Comparison of ENCODE assay signal across 13 cellular contexts in the genomic region with DNA sequence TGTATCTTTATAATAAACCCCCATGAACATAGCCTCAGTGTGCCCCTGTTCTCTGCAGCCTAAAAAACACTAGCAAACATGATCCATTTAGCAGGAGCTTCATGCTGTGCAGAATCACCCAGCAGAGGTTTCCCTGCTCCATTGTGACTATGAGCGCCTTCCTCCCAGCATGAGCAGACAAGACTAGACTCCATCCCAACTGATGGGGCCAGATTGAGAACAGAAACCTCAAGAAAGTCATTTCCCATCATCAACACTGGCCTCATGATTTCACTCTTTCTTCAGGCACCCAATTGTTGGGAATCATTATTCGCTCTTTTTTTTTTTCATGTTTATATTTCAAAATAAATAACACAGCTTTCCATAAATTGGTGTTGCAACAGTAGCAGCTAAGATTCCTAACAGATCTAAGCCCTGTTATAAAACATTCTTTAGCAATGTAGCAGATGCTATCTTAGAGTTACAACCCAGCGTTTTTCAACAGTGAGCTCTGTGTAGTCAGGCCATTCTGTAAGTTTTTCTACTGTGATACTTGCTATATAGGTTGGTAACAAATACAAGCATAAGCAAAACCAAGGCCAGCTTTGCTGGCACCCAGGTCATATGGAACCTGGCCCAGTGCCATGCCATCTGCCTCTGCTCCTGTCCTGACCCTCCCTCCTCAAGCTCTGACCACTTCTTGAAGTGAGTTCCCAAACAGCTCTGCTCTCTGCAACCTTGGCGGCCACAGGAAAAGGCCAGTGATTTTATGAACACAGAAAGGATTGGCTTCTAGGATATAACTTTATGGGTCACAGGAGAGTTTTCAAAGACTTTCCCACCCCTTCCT. TPM values are rescaled to one million over a fixed set of nuclear protein-coding genes. Genes with fewer than 3 reads are reported as not detected.
DNase-seq lines count a peak whose midpoint lies in the region; TF ChIP-seq lines count a peak whose summit lies in the region.
"Had no signal": no experiment of that assay in that cellular context is flagged by ENCODE, and none has a peak within 500 bp of the region (broad histone marks: within the 10 kb centered on the region; RNA-seq: fewer than 3 reads in every experiment).

No MANE protein-coding gene starts in this region.

- no peaks in the 10 kb centered on the region for H3K9me3 Mint-ChIP-seq in progenitor cell of endocrine pancreas (ENCODE audit: low read depth)
- H3K9me3 Mint-ChIP-seq: activated CD4-positive, alpha-beta T cell treated with anti-CD3 and anti-CD28 coated beads, Interleukin-2, amount 10 ng/mL, durations not matched to agents 24 days and 14 days; activated naive CD4-positive, alpha-beta T cell treated with anti-CD3 and anti-CD28 coated beads, Interleukin-2, amount 50 U/mL, for 72 hours had no signal

- intact Hi-C loops in breast epithelium (cut with DNase I; ENCODE audit: low total_unique reads), result no loop called here

- no peak overlapping the region for H3K4me3 ChIP-seq in AG04450 (ENCODE audit: low read depth, low read length)
- H3K4me3 ChIP-seq in breast epithelium, result no peak overlapping the region
- H3K4me3 ChIP-seq in muscle layer of duodenum (ENCODE audit: low read depth in 1 of 2, low read length in 2 of 2), result no peak overlapping the region
- H3K4me3 ChIP-seq: dorsolateral prefrontal cortex, SJCRH30 had no signal

- H3K9me3 ChIP-seq in AG04450 (ENCODE audit: control insufficient read depth, insufficient read depth, low read length) (no peaks in the 10 kb centered on the region), breast epithelium (no peaks in the 10 kb centered on the region), muscle layer of duodenum (ENCODE audit: control insufficient read depth in 1 of 2, low read length in 2 of 2) (no peaks in the 10 kb centered on the region)
- H3K9me3 ChIP-seq: SJCRH30 had no signal

- CTCF ChIA-PET in AG04450 (lab: Charles Lee), result interaction anchor here (1.2 to 2.5 kb wide), 3 partner anchors 13 to 98 kb away, joined by 4 to 10 read pairs (median 4); no protein-coding TSS in a partner anchor

- no peak overlapping the region for H3K27ac Mint-ChIP-seq in progenitor cell of endocrine pancreas
- H3K27ac Mint-ChIP-seq: activated naive CD4-positive, alpha-beta T cell treated with anti-CD3 and anti-CD28 coated beads, Interleukin-2, amount 50 U/mL, for 72 hours had no signal

- TF ChIP-seq POLR2A in breast epithelium (IDR thresholded peaks at IDR 0.05), result no peak

- H3K4me1 ChIP-seq in breast epithelium (peaks cover 16 to 17% of the 10 kb centered on the region in 2 donors), muscle layer of duodenum (ENCODE audit: control insufficient read depth in 1 of 2, insufficient read depth in 2 of 2, low read length in 2 of 2) (peaks cover 28 to 29% of the 10 kb centered on the region in 2 donors)

- H3K27me3 ChIP-seq in AG04450 (ENCODE audit: control insufficient read depth, insufficient read depth, low read length), result no peaks in the 10 kb centered on the region
- H3K27me3 ChIP-seq in breast epithelium, result no peaks in the 10 kb centered on the region
- H3K27me3 ChIP-seq in muscle layer of duodenum (ENCODE audit: low read depth, low read length), result no peaks in the 10 kb centered on the region
- H3K27me3 ChIP-seq: dorsolateral prefrontal cortex, SJCRH30 had no signal

- no peaks in the 10 kb centered on the region for H3K36me3 Mint-ChIP-seq in progenitor cell of endocrine pancreas (ENCODE audit: insufficient read depth)
- H3K36me3 Mint-ChIP-seq: activated naive CD4-positive, alpha-beta T cell treated with anti-CD3 and anti-CD28 coated beads, Interleukin-2, amount 50 U/mL, for 72 hours had no signal

- no peaks in the 10 kb centered on the region for H3K36me3 ChIP-seq in breast epithelium
- peaks cover 0 to 3% of the 10 kb centered on the region in 2 donors for H3K36me3 ChIP-seq in muscle layer of duodenum (ENCODE audit: control insufficient read depth in 1 of 2, insufficient read depth in 2 of 2, low read length in 2 of 2)
- H3K36me3 ChIP-seq: SJCRH30 had no signal

- POLR2A ChIA-PET in AG04450 (lab: Yijun Ruan, JAX), result interaction anchor here (0.6 to 1.2 kb wide), 2 partner anchors 13 to 45 kb away, joined by 3 to 4 read pairs; no protein-coding TSS in a partner anchor

- DNase-seq in AG04450 (ENCODE audit: low read depth, low spot score), result no peak
- peak; percentile 45 for DNase-seq in GF-D8 (lab: John Stamatoyannopoulos, UW)
- no peak for DNase-seq in breast epithelium (ENCODE audit: low spot score in 2 of 2)
- no peak for DNase-seq in kidney glomerular epithelial cell (lab: John Stamatoyannopoulos, UW)
- no peak for DNase-seq in progenitor cell of endocrine pancreas (ENCODE audit: low spot score, unreplicated experiment)
- DNase-seq in effector CD8-positive, alpha-beta T cell (lab: John Stamatoyannopoulos, UW), result no peak
- no peak for DNase-seq in activated naive CD4-positive, alpha-beta T cell treated with Interleukin-2 at 50 U/mL for 16 hours
- DNase-seq: activated CD4-positive, alpha-beta T cell treated with anti-CD3 and anti-CD28 coated beads, Interleukin-2, amount 10 ng/mL, durations not matched to agents 24 days and 14 days; nucleus accumbens; SJCRH30 had no signal

- no peaks in the 10 kb centered on the region for H3K27me3 Mint-ChIP-seq in progenitor cell of endocrine pancreas
- H3K27me3 Mint-ChIP-seq: activated CD4-positive, alpha-beta T cell treated with anti-CD3 and anti-CD28 coated beads, Interleukin-2, amount 10 ng/mL, durations not matched to agents 24 days and 14 days had no signal

- H3K27ac ChIP-seq in AG04450 (ENCODE audit: low read depth, low read length), result peak overlapping the region; percentile 32
- H3K27ac ChIP-seq in breast epithelium, result peak overlapping the region; percentile 74 to 82
- peak overlapping the region; percentile 71 for H3K27ac ChIP-seq in muscle layer of duodenum (ENCODE audit: low read length)

- TF ChIP-seq CTCF in AG04450 (IDR thresholded peaks at IDR 0.05; ENCODE audit: low read depth, low read length) (no peak), breast epithelium (IDR thresholded peaks at IDR 0.05) (no peak), progenitor cell of endocrine pancreas (IDR thresholded peaks at IDR 0.05; ENCODE audit: unreplicated experiment) (no peak)

- H3K4me3 Mint-ChIP-seq in progenitor cell of endocrine pancreas (ENCODE audit: low read depth), result no peak overlapping the region
- H3K4me3 Mint-ChIP-seq: activated CD4-positive, alpha-beta T cell treated with anti-CD3 and anti-CD28 coated beads, Interleukin-2, amount 10 ng/mL, durations not matched to agents 24 days and 14 days had no signal

- peaks cover 11% of the 10 kb centered on the region for H3K4me1 Mint-ChIP-seq in progenitor cell of endocrine pancreas (ENCODE audit: low read depth)

RNA-seq across cellular contexts. Expression of a gene that starts 13.0 kb away (rescaled TPM):
- 3.3 and 3.5 TPM in 2 replicates for polyA plus RNA-seq in AG04450 (2011; rRNA removed)
- polyA minus RNA-seq in AG04450 (2011; rRNA and poly(A)+ RNA removed), result 4.0 and 5.4 TPM in 2 replicates
- 10 to 100 TPM; 11.2 to 34.4 (median 21.4) TPM for total RNA-seq in breast epithelium
- total RNA-seq in progenitor cell of endocrine pancreas, result 2.9 and 3.6 TPM in 2 replicates

RNA-seq across cellular contexts. Expression of a gene that starts 39.1 kb away (rescaled TPM):
- polyA plus RNA-seq in AG04450 (2011; rRNA removed), result 19.8 and 24.4 TPM in 2 replicates
- polyA minus RNA-seq in AG04450 (2011; rRNA and poly(A)+ RNA removed), result 4.9 and 5.5 TPM in 2 replicates
- total RNA-seq in breast epithelium, result 10 to 100 TPM; 25.3 to 59.6 (median 44.6) TPM
- total RNA-seq in progenitor cell of endocrine pancreas, result 54.0 and 54.7 TPM in 2 replicates
